In genomic region chr4:56977321-56978012, GRCh38 we compare ENCODE assay signal across 1 cellular context.
TF ChIP-seq lines count a peak whose summit lies in the region.

TSS of gene NOA1 (minus strand) at chr4:56977606. CDS start at chr4:56977585, 21 bp downstream.

TF ChIP-seq in HepG2, 621 proteins besides CTCF, POLR2A, EP300 and RAD21 (continued from another document and continues in another):
- 0 out of 2 replicates have a peak, but pooled peaks have one; percentile 50 for TF ChIP-seq SKIL (CRISPR knock-in tag; IDR thresholded peaks at IDR 0.05; ENCODE audit: borderline replicate concordance)
- TF ChIP-seq BCLAF1 (IDR thresholded peaks at IDR 0.05), result no peak
- TF ChIP-seq TP53 (CRISPR knock-in tag; conservative IDR thresholded peaks at IDR 0.05), result no peak
- no peak for TF ChIP-seq CCDC6 (CRISPR knock-in tag; IDR thresholded peaks at IDR 0.05)
- TF ChIP-seq ZNF275 (CRISPR knock-in tag; IDR thresholded peaks at IDR 0.05; ENCODE audit: borderline replicate concordance), result no peak
- TF ChIP-seq JUNB (CRISPR knock-in tag; IDR thresholded peaks at IDR 0.05; ENCODE audit: borderline replicate concordance), result no peak
- TF ChIP-seq HNRNPL (IDR thresholded peaks at IDR 0.05; ENCODE audit: low read depth, low read length), result no peak
- TF ChIP-seq ZNF614 (CRISPR knock-in tag; IDR thresholded peaks at IDR 0.05; ENCODE audit: borderline replicate concordance), result 0 out of 2 replicates have a peak, but pooled peaks have one; percentile 25
- no peak for TF ChIP-seq ZNF260 (CRISPR knock-in tag; IDR thresholded peaks at IDR 0.05; ENCODE audit: borderline replicate concordance, low read depth)
- no peak; the same call in 1 of the 2 replicates for TF ChIP-seq THRA (CRISPR knock-in tag; IDR thresholded peaks at IDR 0.05; ENCODE audit: borderline replicate concordance)
- 0 out of 2 replicates have a peak, but pooled peaks have one; percentile 69 for TF ChIP-seq ARHGAP35 (CRISPR knock-in tag; IDR thresholded peaks at IDR 0.05; ENCODE audit: borderline replicate concordance)
- no peak for TF ChIP-seq SIX1 (CRISPR knock-in tag; IDR thresholded peaks at IDR 0.05; ENCODE audit: borderline replicate concordance)
- no peak for TF ChIP-seq HNF4G (IDR thresholded peaks at IDR 0.05; ENCODE audit: borderline replicate concordance, low read depth, low read length)
- no peak for TF ChIP-seq HNF4G (CRISPR knock-in tag; IDR thresholded peaks at IDR 0.05; ENCODE audit: borderline replicate concordance, low read depth)
- TF ChIP-seq PAX8 (CRISPR knock-in tag; IDR thresholded peaks at IDR 0.05; ENCODE audit: borderline replicate concordance), result 0 out of 2 replicates have a peak, but pooled peaks have one; percentile 56
- no peak for TF ChIP-seq ZBTB1 (CRISPR knock-in tag; IDR thresholded peaks at IDR 0.05; ENCODE audit: borderline replicate concordance)
- no peak for TF ChIP-seq ZNF556 (CRISPR knock-in tag; IDR thresholded peaks at IDR 0.05; ENCODE audit: borderline replicate concordance)
- TF ChIP-seq MBD4 (IDR thresholded peaks at IDR 0.05; ENCODE audit: borderline replicate concordance, low read length), result no peak
- TF ChIP-seq NFIC (IDR thresholded peaks at IDR 0.05; ENCODE audit: low read length), result no peak
- TF ChIP-seq PRDM10 (CRISPR knock-in tag; IDR thresholded peaks at IDR 0.05; ENCODE audit: low read depth), result no peak
- TF ChIP-seq ZNF768 (CRISPR knock-in tag; IDR thresholded peaks at IDR 0.05), result no peak
- TF ChIP-seq ERF (CRISPR knock-in tag; IDR thresholded peaks at IDR 0.05), result no peak
- TF ChIP-seq MIER3 (CRISPR knock-in tag; IDR thresholded peaks at IDR 0.05; ENCODE audit: borderline replicate concordance), result 0 out of 2 replicates have a peak, but pooled peaks have one; percentile 41
- no peak for TF ChIP-seq ZNF841 (CRISPR knock-in tag; IDR thresholded peaks at IDR 0.05; ENCODE audit: borderline replicate concordance)
- peak; percentile 64 for TF ChIP-seq HNF1B (CRISPR knock-in tag; IDR thresholded peaks at IDR 0.05)
- no peak for TF ChIP-seq FUBP1 (CRISPR knock-in tag; IDR thresholded peaks at IDR 0.05; ENCODE audit: borderline replicate concordance)
- TF ChIP-seq ZNF879 (CRISPR knock-in tag; IDR thresholded peaks at IDR 0.05), result no peak
- TF ChIP-seq ARNTL (CRISPR knock-in tag; IDR thresholded peaks at IDR 0.05), result no peak
- no peak for TF ChIP-seq HNF4A (CRISPR knock-in tag; IDR thresholded peaks at IDR 0.05)
- TF ChIP-seq TRIM24 (CRISPR knock-in tag; IDR thresholded peaks at IDR 0.05), result no peak
- TF ChIP-seq DNMT1 (CRISPR knock-in tag; IDR thresholded peaks at IDR 0.05), result no peak
- no peak; the same call in 1 of the 2 replicates for TF ChIP-seq ZSCAN21 (CRISPR knock-in tag; IDR thresholded peaks at IDR 0.05; ENCODE audit: borderline replicate concordance)
- TF ChIP-seq TERF1 (CRISPR knock-in tag; IDR thresholded peaks at IDR 0.05), result no peak
- TF ChIP-seq TFE3 (CRISPR knock-in tag; IDR thresholded peaks at IDR 0.05), result 0 out of 2 replicates have a peak, but pooled peaks have one; percentile 44
- no peak for TF ChIP-seq SRSF9 (IDR thresholded peaks at IDR 0.05; ENCODE audit: borderline replicate concordance, insufficient read depth, low read depth, low read length, poor library complexity, severe bottlenecking)
- no peak for TF ChIP-seq THAP9 (CRISPR knock-in tag; IDR thresholded peaks at IDR 0.05; ENCODE audit: borderline replicate concordance)
- TF ChIP-seq HOXA9 (CRISPR knock-in tag; IDR thresholded peaks at IDR 0.05; ENCODE audit: borderline replicate concordance), result no peak
- TF ChIP-seq ZSCAN12 (CRISPR knock-in tag; IDR thresholded peaks at IDR 0.05), result no peak
